Comparison of ENCODE assay signal across 8 cellular contexts in genomic region chr6:36120979-36121706, GRCh38. TPM values are rescaled to one million over a fixed set of nuclear protein-coding genes. Genes with fewer than 3 reads are reported as not detected.
DNase-seq lines count a peak whose midpoint lies in the region; ATAC-seq lines count a peak whose summit lies in the region.

No MANE protein-coding gene starts in this region.

- ATAC-seq in Right ventricle myocardium superior (ENCODE audit: poor library complexity), result peak; percentile 19
- no peak for ATAC-seq in HG02981 (IDR thresholded peaks at IDR 0.05; ENCODE audit: unreplicated experiment)
- no peak for ATAC-seq in GM21515 (IDR thresholded peaks at IDR 0.05; ENCODE audit: unreplicated experiment)

- intact Hi-C loops in Right ventricle myocardium superior (cut with DNase I), result loop anchor here (10.0 kb wide), 1 partner anchor 74 kb away; the partner anchor contains the start of gene BRPF3

- DNase-seq in Daoy (ENCODE audit: low read depth) (peak; percentile 63), NCI-H510A (lab: John Stamatoyannopoulos, UW) (peak; percentile 10), activated T-cell treated with anti-CD3 and anti-CD28 coated beads for 4 hours (peak; percentile 35), Right ventricle myocardium superior (peak; percentile 78), hypothalamus (lab: John Stamatoyannopoulos, UW) (no peak)
- peak; percentile 63 for DNase-seq in stimulated activated CD4-positive, alpha-beta T cell treated with anti-CD3 and anti-CD28 coated beads, Interleukin-1b, Interleukin-23, amount 100 ng/mL, for 48 hours

RNA-seq across cellular contexts. Expression of gene MAPK13, which starts 9.2 kb away (rescaled TPM):
- 0.18 and 0.46 TPM in 2 replicates for total RNA-seq in Daoy (2014; rRNA removed; shearing (Covaris generic))
- total RNA-seq in Right ventricle myocardium superior, result 0.32 TPM

Comparison
In these comparisons a context has a peak if more than half of its experiments do, and no peak if none do; other contexts are left out.
1. DNase-seq: peak in Daoy (single experiment), NCI-H510A (single experiment), activated T-cell treated with anti-CD3 and anti-CD28 coated beads for 4 hours (single experiment), Right ventricle myocardium superior (single experiment) and stimulated activated CD4-positive, alpha-beta T cell treated with anti-CD3 and anti-CD28 coated beads, Interleukin-1b, Interleukin-23, amount 100 ng/mL, for 48 hours (single experiment); none in hypothalamus (0 of 51).